ENCODE assay signal across 1 cellular context in genomic region chr17:28887871-28888471, GRCh38.
TF ChIP-seq lines count a peak whose summit lies in the region.

No MANE protein-coding gene starts in this region.

TF ChIP-seq in K562, 482 proteins besides CTCF, POLR2A, EP300 and RAD21:
- TF ChIP-seq RBFOX2 (IDR thresholded peaks at IDR 0.05; ENCODE audit: low read depth, low read length) (peak; percentile 17; the same call in 1 of the 2 replicates), ZBTB17 (CRISPR knock-in tag; IDR thresholded peaks at IDR 0.05) (no peak), POLR2G (IDR thresholded peaks at IDR 0.05; ENCODE audit: low read depth, low read length) (0 out of 2 replicates have a peak, but pooled peaks have one; percentile 37)
- TF ChIP-seq, protein P1, sequence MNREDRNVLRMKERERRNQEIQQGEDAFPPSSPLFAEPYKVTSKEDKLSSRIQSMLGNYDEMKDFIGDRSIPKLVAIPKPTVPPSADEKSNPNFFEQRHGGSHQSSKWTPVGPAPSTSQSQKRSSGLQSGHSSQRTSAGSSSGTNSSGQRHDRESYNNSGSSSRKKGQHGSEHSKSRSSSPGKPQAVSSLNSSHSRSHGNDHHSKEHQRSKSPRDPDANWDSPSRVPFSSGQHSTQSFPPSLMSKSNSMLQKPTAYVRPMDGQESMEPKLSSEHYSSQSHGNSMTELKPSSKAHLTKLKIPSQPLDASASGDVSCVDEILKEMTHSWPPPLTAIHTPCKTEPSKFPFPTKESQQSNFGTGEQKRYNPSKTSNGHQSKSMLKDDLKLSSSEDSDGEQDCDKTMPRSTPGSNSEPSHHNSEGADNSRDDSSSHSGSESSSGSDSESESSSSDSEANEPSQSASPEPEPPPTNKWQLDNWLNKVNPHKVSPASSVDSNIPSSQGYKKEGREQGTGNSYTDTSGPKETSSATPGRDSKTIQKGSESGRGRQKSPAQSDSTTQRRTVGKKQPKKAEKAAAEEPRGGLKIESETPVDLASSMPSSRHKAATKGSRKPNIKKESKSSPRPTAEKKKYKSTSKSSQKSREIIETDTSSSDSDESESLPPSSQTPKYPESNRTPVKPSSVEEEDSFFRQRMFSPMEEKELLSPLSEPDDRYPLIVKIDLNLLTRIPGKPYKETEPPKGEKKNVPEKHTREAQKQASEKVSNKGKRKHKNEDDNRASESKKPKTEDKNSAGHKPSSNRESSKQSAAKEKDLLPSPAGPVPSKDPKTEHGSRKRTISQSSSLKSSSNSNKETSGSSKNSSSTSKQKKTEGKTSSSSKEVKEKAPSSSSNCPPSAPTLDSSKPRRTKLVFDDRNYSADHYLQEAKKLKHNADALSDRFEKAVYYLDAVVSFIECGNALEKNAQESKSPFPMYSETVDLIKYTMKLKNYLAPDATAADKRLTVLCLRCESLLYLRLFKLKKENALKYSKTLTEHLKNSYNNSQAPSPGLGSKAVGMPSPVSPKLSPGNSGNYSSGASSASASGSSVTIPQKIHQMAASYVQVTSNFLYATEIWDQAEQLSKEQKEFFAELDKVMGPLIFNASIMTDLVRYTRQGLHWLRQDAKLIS (CRISPR knock-in tag; IDR thresholded peaks at IDR 0.05): no peak
